ENCODE assay signal across 15 cellular contexts in genomic region chr3:52221141-52221562, GRCh38. TPM values are rescaled to one million over a fixed set of nuclear protein-coding genes. Genes with fewer than 3 reads are reported as not detected.
A peak's percentile ranks its signal among the peaks of the same experiment; 100 is the strongest.
DNase-seq lines count a peak whose midpoint lies in the region; ATAC-seq and TF ChIP-seq lines count a peak whose summit lies in the region.
"Had no signal": no experiment of that assay in that cellular context is flagged by ENCODE, and none has a peak within 500 bp of the region (broad histone marks: within the 10 kb centered on the region; RNA-seq: fewer than 3 reads in every experiment).

No MANE protein-coding gene starts in this region.

- H3K27ac Mint-ChIP-seq in T-helper 1 cell treated with Interleukin-12 subunit alpha and Interleukin-12 subunit beta and Interleukin-4 antibody, amounts not matched to agents 30 μg/mL and 1 μg/mL, for 36 hours: no peak overlapping the region
- peak overlapping the region in 2 of 3 donors; percentile 14 to 89 for H3K27ac Mint-ChIP-seq in CD4-positive, CD25-positive, alpha-beta regulatory T cell
- peak overlapping the region; percentile 53 for H3K27ac Mint-ChIP-seq in activated B cell treated with CpG ODN at 0.5 μM for 24 hours
- H3K27ac Mint-ChIP-seq in naive thymus-derived CD4-positive, alpha-beta T cell: peak overlapping the region in 6 of 9 donors; percentile 12 to 93 (median 84)
- no peak overlapping the region for H3K27ac Mint-ChIP-seq in stimulated activated naive B cell treated with anti-CD40 and anti-IgM and Interleukin-4, amounts not matched to agents 10 μg/mL and 1 μg/mL and 100 μg/mL, for 72 hours
- H3K27ac Mint-ChIP-seq: mesothelial cell of epicardium, type B pancreatic cell had no signal

- peak overlapping the region; percentile 68 for H3K27ac ChIP-seq in CD4-positive, CD25-positive, alpha-beta regulatory T cell (ENCODE audit: insufficient read depth, low read length, poor library complexity, severe bottlenecking)
- H3K27ac ChIP-seq in naive thymus-derived CD4-positive, alpha-beta T cell (ENCODE audit: low read depth, low read length): no peak overlapping the region
- H3K27ac ChIP-seq: 22Rv1, psoas muscle had no signal

- CTCF ChIA-PET in activated B cell treated with CpG ODN at 0.5 μM for 24 hours (lab: Charles Lee): interaction anchor here (0.6 to 6.4 kb wide), 22 partner anchors 9 to 227 kb away, joined by 3 to 58 read pairs (median 6); partner anchors contain the start of genes GLYCTK, TWF2 and WDR82
- CTCF ChIA-PET in naive thymus-derived CD4-positive, alpha-beta T cell (lab: Charles Lee): interaction anchor here (0.7 to 7.5 kb wide), 19 partner anchors 9 to 130 kb away, joined by 3 to 71 read pairs (median 5); partner anchors contain the start of genes POC1A and TWF2

- no peaks in the 10 kb centered on the region for H3K9me3 Mint-ChIP-seq in T-helper 1 cell treated with Interleukin-12 subunit alpha and Interleukin-12 subunit beta and Interleukin-4 antibody, amounts not matched to agents 30 μg/mL and 1 μg/mL, for 36 hours
- peaks cover 0 to 1% (median 0%) of the 10 kb centered on the region in 7 donors for H3K9me3 Mint-ChIP-seq in CD4-positive, CD25-positive, alpha-beta regulatory T cell
- no peaks in the 10 kb centered on the region for H3K9me3 Mint-ChIP-seq in activated B cell treated with CpG ODN at 0.5 μM for 24 hours
- H3K9me3 Mint-ChIP-seq in naive thymus-derived CD4-positive, alpha-beta T cell: no peaks in the 10 kb centered on the region
- no peaks in the 10 kb centered on the region for H3K9me3 Mint-ChIP-seq in stimulated activated naive B cell treated with anti-CD40 and anti-IgM and Interleukin-4, amounts not matched to agents 10 μg/mL and 1 μg/mL and 100 μg/mL, for 72 hours
- H3K9me3 Mint-ChIP-seq: mesothelial cell of epicardium, type B pancreatic cell had no signal

- H3K4me3 Mint-ChIP-seq in T-helper 1 cell treated with Interleukin-12 subunit alpha and Interleukin-12 subunit beta and Interleukin-4 antibody, amounts not matched to agents 30 μg/mL and 1 μg/mL, for 36 hours: peak overlapping the region; percentile 76
- H3K4me3 Mint-ChIP-seq in CD4-positive, CD25-positive, alpha-beta regulatory T cell: peak overlapping the region in 2 of 4 donors; percentile 84 to 85
- no peak overlapping the region for H3K4me3 Mint-ChIP-seq in activated B cell treated with CpG ODN at 0.5 μM for 24 hours
- peak overlapping the region in 8 of 10 donors; percentile 21 to 88 (median 82) for H3K4me3 Mint-ChIP-seq in naive thymus-derived CD4-positive, alpha-beta T cell
- no peak overlapping the region for H3K4me3 Mint-ChIP-seq in stimulated activated naive B cell treated with anti-CD40 and anti-IgM and Interleukin-4, amounts not matched to agents 10 μg/mL and 1 μg/mL and 100 μg/mL, for 72 hours
- H3K4me3 Mint-ChIP-seq: mesothelial cell of epicardium, type B pancreatic cell had no signal

- DNase-seq in T-helper 1 cell (no peak), activated B cell treated with CpG ODN at 0.5 μM for 24 hours (no peak), NCI-H2196 treated with DMSO at 0.1 percent for 48 hours (lab: John Stamatoyannopoulos, UW; ENCODE audit: unreplicated experiment) (no peak), SW 1271 (lab: John Stamatoyannopoulos, UW) (no peak)
- DNase-seq in CD4-positive, CD25-positive, alpha-beta regulatory T cell: no peak
- DNase-seq in naive thymus-derived CD4-positive, alpha-beta T cell: no peak
- DNase-seq in stimulated activated naive B cell treated with anti-CD40 and anti-IgM and Interleukin-4, amounts not matched to agents 10 μg/mL and 1 μg/mL and 100 μg/mL, for 72 hours: no peak

- H3K4me3 ChIP-seq in CD4-positive, CD25-positive, alpha-beta regulatory T cell (ENCODE audit: low read depth, low read length): no peak overlapping the region
- no peak overlapping the region for H3K4me3 ChIP-seq in naive thymus-derived CD4-positive, alpha-beta T cell (ENCODE audit: low read length)
- H3K4me3 ChIP-seq: adrenal gland, psoas muscle, stomach had no signal

- POLR2A ChIA-PET in activated B cell treated with CpG ODN at 0.5 μM for 24 hours (lab: Charles Lee): interaction anchor here (0.6 to 5.1 kb wide), 11 partner anchors 8 to 1913 kb away, joined by 3 to 51 read pairs (median 6); partner anchors contain the start of genes ALAS1, GLYCTK, PPM1M and WDR82
- POLR2A ChIA-PET in naive thymus-derived CD4-positive, alpha-beta T cell (lab: Charles Lee): interaction anchor here (1.2 to 46.3 kb wide), 10 partner anchors 12 to 168 kb away, joined by 3 to 1418 read pairs (median 12); partner anchors contain the start of genes ALAS1, GLYCTK, PPM1M and TWF2

- H3K4me1 ChIP-seq in CD4-positive, CD25-positive, alpha-beta regulatory T cell (ENCODE audit: control insufficient read depth, insufficient read depth, low read length, poor library complexity, severe bottlenecking): peaks cover 86% of the 10 kb centered on the region
- peaks cover 75 to 93% of the 10 kb centered on the region in 2 donors for H3K4me1 ChIP-seq in naive thymus-derived CD4-positive, alpha-beta T cell (ENCODE audit: control insufficient read depth in 2 of 2, insufficient read depth in 2 of 2, low read length in 2 of 2)

- H3K4me1 Mint-ChIP-seq in T-helper 1 cell treated with Interleukin-12 subunit alpha and Interleukin-12 subunit beta and Interleukin-4 antibody, amounts not matched to agents 30 μg/mL and 1 μg/mL, for 36 hours (ENCODE audit: low read depth): peaks cover 71% of the 10 kb centered on the region
- peaks cover 17 to 91% (median 53%) of the 10 kb centered on the region in 4 donors for H3K4me1 Mint-ChIP-seq in CD4-positive, CD25-positive, alpha-beta regulatory T cell
- peaks cover 93% of the 10 kb centered on the region for H3K4me1 Mint-ChIP-seq in activated B cell treated with CpG ODN at 0.5 μM for 24 hours
- H3K4me1 Mint-ChIP-seq in naive thymus-derived CD4-positive, alpha-beta T cell: peaks cover 69 to 96% (median 86%) of the 10 kb centered on the region in 7 donors
- peaks cover 55 to 91% of the 10 kb centered on the region in 2 donors for H3K4me1 Mint-ChIP-seq in stimulated activated naive B cell treated with anti-CD40 and anti-IgM and Interleukin-4, amounts not matched to agents 10 μg/mL and 1 μg/mL and 100 μg/mL, for 72 hours

- peaks cover 6% of the 10 kb centered on the region for H3K36me3 Mint-ChIP-seq in T-helper 1 cell treated with Interleukin-12 subunit alpha and Interleukin-12 subunit beta and Interleukin-4 antibody, amounts not matched to agents 30 μg/mL and 1 μg/mL, for 36 hours (ENCODE audit: low read depth)
- H3K36me3 Mint-ChIP-seq in CD4-positive, CD25-positive, alpha-beta regulatory T cell: no peaks in the 10 kb centered on the region
- H3K36me3 Mint-ChIP-seq in activated B cell treated with CpG ODN at 0.5 μM for 24 hours (ENCODE audit: low read depth): peaks cover 51% of the 10 kb centered on the region
- H3K36me3 Mint-ChIP-seq in naive thymus-derived CD4-positive, alpha-beta T cell: peaks cover 0 to 12% (median 5%) of the 10 kb centered on the region in 5 donors
- H3K36me3 Mint-ChIP-seq in stimulated activated naive B cell treated with anti-CD40 and anti-IgM and Interleukin-4, amounts not matched to agents 10 μg/mL and 1 μg/mL and 100 μg/mL, for 72 hours: peaks cover 31 to 52% of the 10 kb centered on the region in 2 donors

- H3K9me3 ChIP-seq in CD4-positive, CD25-positive, alpha-beta regulatory T cell (ENCODE audit: control insufficient read depth in 2 of 2, low read length in 2 of 2): no peaks in the 10 kb centered on the region
- H3K9me3 ChIP-seq in naive thymus-derived CD4-positive, alpha-beta T cell (ENCODE audit: control insufficient read depth in 2 of 3, low read length in 3 of 3): no peaks in the 10 kb centered on the region
- H3K9me3 ChIP-seq: adrenal gland, psoas muscle, stomach had no signal

- intact Hi-C loops in activated B cell treated with CpG ODN at 0.5 μM for 24 hours (cut with micrococcal nuclease): loop anchor here (5.0 kb wide), 1 partner anchor 219 kb away; no protein-coding TSS in a partner anchor
- intact Hi-C loops in naive thymus-derived CD4-positive, alpha-beta T cell (cut with micrococcal nuclease): loop anchor here (2.0 to 10.0 kb wide), 5 partner anchors 18 to 226 kb away; partner anchors contain the start of genes DUSP7 (in 1 of the 2), POC1A (in 1 of the 2), SEMA3G (in 1 of the 2) and TWF2 (in 1 of the 2)

- H3K36me3 ChIP-seq in CD4-positive, CD25-positive, alpha-beta regulatory T cell (ENCODE audit: control insufficient read depth, insufficient read depth, low read length): no peaks in the 10 kb centered on the region
- no peaks in the 10 kb centered on the region for H3K36me3 ChIP-seq in naive thymus-derived CD4-positive, alpha-beta T cell (ENCODE audit: control insufficient read depth in 2 of 3, insufficient read depth in 3 of 3, low read length in 3 of 3)
- H3K36me3 ChIP-seq: adrenal gland had no signal

- no peaks in the 10 kb centered on the region for H3K27me3 ChIP-seq in CD4-positive, CD25-positive, alpha-beta regulatory T cell (ENCODE audit: control insufficient read depth, insufficient read depth, low read length)
- H3K27me3 ChIP-seq in naive thymus-derived CD4-positive, alpha-beta T cell (ENCODE audit: control insufficient read depth in 2 of 2, insufficient read depth in 2 of 2, low read length in 2 of 2): no peaks in the 10 kb centered on the region
- H3K27me3 ChIP-seq: adrenal gland, stomach had no signal

- TF ChIP-seq CTCF in activated B cell treated with CpG ODN at 0.5 μM for 24 hours (IDR thresholded peaks at IDR 0.05): no peak

- ATAC-seq in CD4-positive, CD25-positive, alpha-beta regulatory T cell (ENCODE audit: low read depth in 2 of 2): no peak
- ATAC-seq in activated B cell treated with CpG ODN at 0.5 μM for 24 hours (ENCODE audit: low read depth): no peak
- no peak for ATAC-seq in naive thymus-derived CD4-positive, alpha-beta T cell
- no peak for ATAC-seq in stimulated activated naive B cell treated with anti-CD40 and anti-IgM and Interleukin-4, amounts not matched to agents 10 μg/mL and 1 μg/mL and 100 μg/mL, for 72 hours (replicated peaks)

- H3K27me3 Mint-ChIP-seq in T-helper 1 cell treated with Interleukin-12 subunit alpha and Interleukin-12 subunit beta and Interleukin-4 antibody, amounts not matched to agents 30 μg/mL and 1 μg/mL, for 36 hours (ENCODE audit: low read depth): no peaks in the 10 kb centered on the region
- no peaks in the 10 kb centered on the region for H3K27me3 Mint-ChIP-seq in CD4-positive, CD25-positive, alpha-beta regulatory T cell
- H3K27me3 Mint-ChIP-seq in activated B cell treated with CpG ODN at 0.5 μM for 24 hours: no peaks in the 10 kb centered on the region
- H3K27me3 Mint-ChIP-seq in naive thymus-derived CD4-positive, alpha-beta T cell: no peaks in the 10 kb centered on the region
- no peaks in the 10 kb centered on the region for H3K27me3 Mint-ChIP-seq in stimulated activated naive B cell treated with anti-CD40 and anti-IgM and Interleukin-4, amounts not matched to agents 10 μg/mL and 1 μg/mL and 100 μg/mL, for 72 hours
- H3K27me3 Mint-ChIP-seq: type B pancreatic cell had no signal

RNA-seq across cellular contexts. Expression of gene TLR9, which starts 4.3 kb away (rescaled TPM):
- 0.27 TPM for total RNA-seq in CD4-positive, CD25-positive, alpha-beta regulatory T cell
- under 1 TPM in 1 of 4 donors, not detected in 3; 0.16 TPM for polyA plus RNA-seq in CD4-positive, CD25-positive, alpha-beta regulatory T cell
- 10.4 and 11.4 TPM in 2 replicates for total RNA-seq in activated B cell treated with CpG ODN at 0.5 μM for 24 hours
- 1 to 10 TPM in 3 of 5 experiments, under 1 TPM in 2; 0.27 to 2.5 (median 1.6) TPM for total RNA-seq in naive thymus-derived CD4-positive, alpha-beta T cell
- polyA plus RNA-seq in naive thymus-derived CD4-positive, alpha-beta T cell: under 1 TPM in 1 of 2 donors, not detected in 1; 0.16 TPM
- total RNA-seq: stomach had no signal
- polyA plus RNA-seq: neural cell had no signal

RNA-seq across cellular contexts. Expression of gene TWF2, which starts 17.8 kb away (rescaled TPM):
- 62.4 TPM for total RNA-seq in CD4-positive, CD25-positive, alpha-beta regulatory T cell
- polyA plus RNA-seq in CD4-positive, CD25-positive, alpha-beta regulatory T cell: 100 to 1,000 TPM; 116 to 142 (median 131) TPM
- 74.1 and 76.7 TPM in 2 replicates for total RNA-seq in activated B cell treated with CpG ODN at 0.5 μM for 24 hours
- total RNA-seq in naive thymus-derived CD4-positive, alpha-beta T cell: 100 to 1,000 TPM in 1 of 5 experiments, 10 to 100 TPM in 4; 38.7 to 110 (median 63.7) TPM
- polyA plus RNA-seq in naive thymus-derived CD4-positive, alpha-beta T cell: 100 to 1,000 TPM; 104 to 147 TPM

RNA-seq across cellular contexts. Expression of gene ALAS1, which starts 23.2 kb away (rescaled TPM):
- total RNA-seq in CD4-positive, CD25-positive, alpha-beta regulatory T cell: 17.1 TPM
- polyA plus RNA-seq in CD4-positive, CD25-positive, alpha-beta regulatory T cell: 10 to 100 TPM; 22.4 to 41.4 (median 34.2) TPM
- total RNA-seq in activated B cell treated with CpG ODN at 0.5 μM for 24 hours: 25.9 and 27.6 TPM in 2 replicates
- total RNA-seq in naive thymus-derived CD4-positive, alpha-beta T cell: 10 to 100 TPM; 12.6 to 74.3 (median 27.4) TPM
- polyA plus RNA-seq in naive thymus-derived CD4-positive, alpha-beta T cell: 10 to 100 TPM; 18.7 to 37.6 TPM

RNA-seq across cellular contexts. Expression of gene PPM1M, which starts 24.4 kb away (rescaled TPM):
- total RNA-seq in CD4-positive, CD25-positive, alpha-beta regulatory T cell: 80.7 TPM
- 100 to 1,000 TPM in 1 of 4 donors, 10 to 100 TPM in 3; 55.5 to 104 (median 74.9) TPM for polyA plus RNA-seq in CD4-positive, CD25-positive, alpha-beta regulatory T cell
- total RNA-seq in activated B cell treated with CpG ODN at 0.5 μM for 24 hours: 44.4 and 44.6 TPM in 2 replicates
- total RNA-seq in naive thymus-derived CD4-positive, alpha-beta T cell: 10 to 100 TPM; 55.8 to 81.0 (median 74.5) TPM
- 100 to 1,000 TPM in 1 of 2 donors, 10 to 100 TPM in 1; 68.8 to 135 TPM for polyA plus RNA-seq in naive thymus-derived CD4-positive, alpha-beta T cell

RNA-seq across cellular contexts. Expression of gene WDR82, which starts 57.3 kb away (rescaled TPM):
- 116 TPM for total RNA-seq in CD4-positive, CD25-positive, alpha-beta regulatory T cell
- 100 to 1,000 TPM in 2 of 4 donors, 10 to 100 TPM in 2; 85.9 to 111 (median 103) TPM for polyA plus RNA-seq in CD4-positive, CD25-positive, alpha-beta regulatory T cell
- 84.1 and 86.4 TPM in 2 replicates for total RNA-seq in activated B cell treated with CpG ODN at 0.5 μM for 24 hours
- total RNA-seq in naive thymus-derived CD4-positive, alpha-beta T cell: 100 to 1,000 TPM; 112 to 161 (median 135) TPM
- 100 to 1,000 TPM; 127 to 181 TPM for polyA plus RNA-seq in naive thymus-derived CD4-positive, alpha-beta T cell

Comparison
In these comparisons a context has a peak if more than half of its experiments do, and no peak if none do; other contexts are left out.
1. H3K27ac Mint-ChIP-seq: peak in CD4-positive, CD25-positive, alpha-beta regulatory T cell (2 of 3), activated B cell treated with CpG ODN at 0.5 μM for 24 hours (single experiment) and naive thymus-derived CD4-positive, alpha-beta T cell (6 of 9); none in T-helper 1 cell treated with Interleukin-12 subunit alpha and Interleukin-12 subunit beta and Interleukin-4 antibody, amounts not matched to agents 30 μg/mL and 1 μg/mL, for 36 hours (single experiment) and stimulated activated naive B cell treated with anti-CD40 and anti-IgM and Interleukin-4, amounts not matched to agents 10 μg/mL and 1 μg/mL and 100 μg/mL, for 72 hours (single experiment).
2. H3K4me3 Mint-ChIP-seq: peak in T-helper 1 cell treated with Interleukin-12 subunit alpha and Interleukin-12 subunit beta and Interleukin-4 antibody, amounts not matched to agents 30 μg/mL and 1 μg/mL, for 36 hours (single experiment) and naive thymus-derived CD4-positive, alpha-beta T cell (8 of 10); none in activated B cell treated with CpG ODN at 0.5 μM for 24 hours (single experiment) and stimulated activated naive B cell treated with anti-CD40 and anti-IgM and Interleukin-4, amounts not matched to agents 10 μg/mL and 1 μg/mL and 100 μg/mL, for 72 hours (0 of 2).